ENCODE assay signal across 11 cellular contexts in the genomic region with DNA sequence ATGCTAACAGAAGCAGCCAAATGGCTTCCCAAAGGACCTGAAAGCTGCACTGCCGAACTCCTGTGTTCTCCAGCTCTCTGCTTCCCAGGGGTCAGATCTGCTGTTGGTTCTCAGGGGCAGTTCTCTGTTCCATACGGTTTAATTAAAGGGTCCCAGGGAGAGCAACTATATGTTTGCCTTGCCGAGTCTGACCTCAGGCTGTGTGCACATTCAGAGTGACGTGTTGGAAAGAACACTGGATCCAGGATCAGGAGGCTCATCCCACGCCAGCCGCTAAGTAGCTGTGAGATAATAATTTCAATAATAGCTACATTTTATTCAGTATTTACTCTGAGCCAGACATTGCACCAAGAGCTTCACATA. TPM values are rescaled to one million over a fixed set of nuclear protein-coding genes. Genes with fewer than 3 reads are reported as not detected.
A peak's percentile ranks its signal among the peaks of the same experiment; 100 is the strongest.
DNase-seq lines count a peak whose midpoint lies in the region; ATAC-seq, FAIRE-seq and TF ChIP-seq lines count a peak whose summit lies in the region.
"Had no signal": no experiment of that assay in that cellular context is flagged by ENCODE, and none has a peak within 500 bp of the region (broad histone marks: within the 10 kb centered on the region; RNA-seq: fewer than 3 reads in every experiment).

No MANE protein-coding gene starts in this region.

- POLR2A ChIA-PET in GM12878 (lab: Charles Lee) = interaction anchor here (1.2 to 3.0 kb wide), 3 partner anchors 21 to 417 kb away, joined by 3 to 13 read pairs (median 4); no protein-coding TSS in a partner anchor

- no peaks in the 10 kb centered on the region for H4K20me1 ChIP-seq in GM12878 (ENCODE audit: control insufficient read depth, insufficient read depth)

- no peak overlapping the region for H3K27ac Mint-ChIP-seq in activated CD8-positive, alpha-beta memory T cell treated with anti-CD3 and anti-CD28 coated beads, Interleukin-2, amount 10 ng/mL, durations not matched to agents 7 days and 5 days
- H3K27ac Mint-ChIP-seq: H9, immature natural killer cell had no signal

- WGBS in GM12878 (ENCODE audit: insufficient coverage, insufficient replicate concordance, low lambda C conversion rate, missing lambda C conversion rate) = 25% methylated on average over 6 of the region's 6 CpGs
- WGBS in testis, 2 donors = 34 to 36% methylated on average over 6 of the region's 6 CpGs

- H3K27ac ChIP-seq in GM12878 (ENCODE audit: control insufficient read depth, insufficient read depth) (no peak overlapping the region), testis (no peak overlapping the region)
- H3K27ac ChIP-seq: A549 had no signal

- no peaks in the 10 kb centered on the region for H3K4me1 ChIP-seq in GM12878 (ENCODE audit: control insufficient read depth, insufficient read depth, low read length)
- H3K4me1 ChIP-seq in testis = no peaks in the 10 kb centered on the region
- H3K4me1 ChIP-seq: A549 had no signal

- no peaks in the 10 kb centered on the region for H3K36me3 Mint-ChIP-seq in activated CD8-positive, alpha-beta memory T cell treated with anti-CD3 and anti-CD28 coated beads, Interleukin-2, amount 10 ng/mL, durations not matched to agents 7 days and 5 days
- H3K36me3 Mint-ChIP-seq: immature natural killer cell had no signal

- no peak overlapping the region for H3K4me2 ChIP-seq in GM12878 (ENCODE audit: control insufficient read depth, insufficient read depth)
- H3K4me2 ChIP-seq: A549 had no signal

- no peak for DNase-seq in activated CD8-positive, alpha-beta memory T cell treated with anti-CD3 and anti-CD28 coated beads, Interleukin-2, amount 10 ng/mL, durations not matched to agents 7 days and 5 days
- no peak for DNase-seq in activated CD8-positive, alpha-beta memory T cell treated with anti-CD3 and anti-CD28 coated beads, Interleukin-2, amount 50 U/mL, for 48 hours
- DNase-seq in GM12878 (ENCODE audit: low read depth, low spot score) (no peak), left colon (no peak), testis (peak; percentile 66), NCI-H2029 (lab: John Stamatoyannopoulos, UW) (no peak), germinal center (ENCODE audit: low spot score) (no peak)

- H3K27me3 ChIP-seq in GM12878 (replicated peaks in 1 of 2; ENCODE audit: control insufficient read depth in 2 of 2, insufficient read depth in 2 of 2, low read length in 1 of 2) (no peaks in the 10 kb centered on the region; a peak in 1 of 4 replicates), testis (no peaks in the 10 kb centered on the region)

- peaks cover 7% of the 10 kb centered on the region for H3K4me1 Mint-ChIP-seq in activated CD8-positive, alpha-beta memory T cell treated with anti-CD3 and anti-CD28 coated beads, Interleukin-2, amount 10 ng/mL, durations not matched to agents 7 days and 5 days
- H3K4me1 Mint-ChIP-seq: immature natural killer cell had no signal

- no TSS peak for BruUV-seq in GM12878 (replicated peaks; lab: Mats Ljungman, UMichigan)

- peak; percentile 9 for ATAC-seq in activated CD8-positive, alpha-beta memory T cell treated with anti-CD3 and anti-CD28 coated beads, Interleukin-2, amount 10 ng/mL, durations not matched to agents 7 days and 5 days
- ATAC-seq in GM12878 (peak; percentile 33), left colon (peak; percentile 19), HG02884 (IDR thresholded peaks at IDR 0.05; ENCODE audit: unreplicated experiment) (no peak)

- no peaks in the 10 kb centered on the region for H3K27me3 Mint-ChIP-seq in activated CD8-positive, alpha-beta memory T cell treated with anti-CD3 and anti-CD28 coated beads, Interleukin-2, amount 10 ng/mL, durations not matched to agents 7 days and 5 days

- no peak overlapping the region for H2AFZ ChIP-seq in GM12878 (ENCODE audit: control insufficient read depth, low read depth, low read length)

- SMC1A ChIA-PET in GM12878 (lab: Charles Lee; ENCODE audit: uncharacterized antibody, unreplicated experiment) = interaction anchor here (0.6 to 6.6 kb wide), 86 partner anchors 10 to 785 kb away, joined by 3 to 168 read pairs (median 5); a partner anchor contains a TSS

- in situ Hi-C loops in GM12878 (cut with MboI) = loop anchor here (5.0 kb wide), 2 partner anchors 394 to 779 kb away; a partner anchor contains a TSS

- RAD21 ChIA-PET in GM12878 (lab: Charles Lee; ENCODE audit: unreplicated experiment) = interaction anchor here (0.6 to 6.1 kb wide), 92 partner anchors 9 to 803 kb away, joined by 3 to 197 read pairs (median 4); a partner anchor contains a TSS

- no peaks in the 10 kb centered on the region; the same call in 2 of the 3 replicates for H3K9me3 ChIP-seq in GM12878 (replicated peaks; ENCODE audit: control insufficient read depth, insufficient read depth, low read length)
- no peaks in the 10 kb centered on the region for H3K9me3 ChIP-seq in testis

- no peaks in the 10 kb centered on the region for H3K36me3 ChIP-seq in GM12878 (ENCODE audit: control insufficient read depth in 2 of 2, insufficient read depth in 2 of 2, low read length in 1 of 2)
- no peaks in the 10 kb centered on the region for H3K36me3 ChIP-seq in testis (ENCODE audit: low read depth, missing control alignments)

- TF ChIP-seq EP300 in GM12878 (IDR thresholded peaks at IDR 0.05; ENCODE audit: borderline replicate concordance in 1 of 2, control insufficient read depth in 1 of 2, low read depth in 2 of 2, low read length in 2 of 2) = no peak

- TF ChIP-seq POLR2A in GM12878 (IDR thresholded peaks at IDR 0.05; ENCODE audit: low read depth, low read length) = no peak
- TF ChIP-seq POLR2A in testis (IDR thresholded peaks at IDR 0.05) = no peak

- no peak for TF ChIP-seq CTCF in GM12878 (IDR thresholded peaks at IDR 0.05 in 2 of 3, conservative IDR thresholded peaks at IDR 0.05 in 1 of 3; ENCODE audit: control insufficient read depth in 2 of 3, extremely low read depth in 1 of 3, insufficient read depth in 1 of 3, low read depth in 3 of 3, low read length in 3 of 3)
- TF ChIP-seq CTCF in testis (IDR thresholded peaks at IDR 0.05) = no peak

- CTCF ChIA-PET in activated CD8-positive, alpha-beta memory T cell treated with anti-CD3 and anti-CD28 coated beads, Interleukin-2, amount 10 ng/mL, durations not matched to agents 7 days and 5 days (lab: Charles Lee) = interaction anchor here (0.6 to 5.7 kb wide), 95 partner anchors 8 to 876 kb away, joined by 3 to 71 read pairs (median 5); a partner anchor contains a TSS
- CTCF ChIA-PET in GM12878 (lab: Yijun Ruan, JAX) = interaction anchor here (0.6 to 8.5 kb wide), 141 partner anchors 9 to 816 kb away, joined by 3 to 270 read pairs (median 6); a partner anchor contains a TSS

- no peaks in the 10 kb centered on the region for H3K9me3 Mint-ChIP-seq in activated CD8-positive, alpha-beta memory T cell treated with anti-CD3 and anti-CD28 coated beads, Interleukin-2, amount 10 ng/mL, durations not matched to agents 7 days and 5 days (ENCODE audit: low read depth)
- H3K9me3 Mint-ChIP-seq: immature natural killer cell had no signal

- H3K79me2 ChIP-seq in GM12878 (ENCODE audit: control insufficient read depth, insufficient read depth, low read length) = no peaks in the 10 kb centered on the region

- H3K4me3 ChIP-seq in GM12878 (no peak overlapping the region), testis (no peak overlapping the region)
- H3K4me3 ChIP-seq: A549 had no signal

- FAIRE-seq in GM12878 (lab: Jason Lieb, UNC) = no peak
- FAIRE-seq: A549 had no signal

- no peak overlapping the region for H3K9ac ChIP-seq in GM12878 (ENCODE audit: control insufficient read depth, insufficient read depth, low read length)

- H3K4me3 Mint-ChIP-seq in activated CD8-positive, alpha-beta memory T cell treated with anti-CD3 and anti-CD28 coated beads, Interleukin-2, amount 10 ng/mL, durations not matched to agents 7 days and 5 days = no peak overlapping the region
- H3K4me3 Mint-ChIP-seq: H9, immature natural killer cell had no signal

- intact Hi-C loops in GM12878 (cut with micrococcal nuclease; ENCODE audit: unreplicated experiment) (loop anchor here (1.0 to 5.0 kb wide), 6 partner anchors 41 to 775 kb away; a partner anchor contains a TSS), left colon (cut with DNase I, micrococcal nuclease) (loop anchor here (5.0 to 10.0 kb wide), 3 partner anchors 81 to 401 kb away; no protein-coding TSS in a partner anchor), testis (cut with DNase I; ENCODE audit: low total_unique reads) (loop anchor here (5.0 kb wide), 1 partner anchor 389 kb away; no protein-coding TSS in a partner anchor)

- no peak for TF ChIP-seq RAD21 in GM12878 (IDR thresholded peaks at IDR 0.05; ENCODE audit: insufficient read depth, low read depth, low read length)

RNA-seq across cellular contexts. Expression of a gene that starts 23.4 kb away (rescaled TPM):
- 10 to 100 TPM; 33.9 to 37.6 TPM for total RNA-seq in activated CD8-positive, alpha-beta memory T cell treated with anti-CD3 and anti-CD28 coated beads, Interleukin-2, amount 10 ng/mL, durations not matched to agents 7 days and 5 days
- 12.1 and 13.1 TPM in 2 replicates for total RNA-seq in GM12878 (2013; cell fraction: nucleolus; rRNA removed)
- total RNA-seq in GM12878 (2014; rRNA removed) = 47.2 and 52.1 TPM in 2 replicates
- 38.7 and 39.4 TPM in 2 replicates for total RNA-seq in GM12878 (2014; rRNA removed; fragmentation: Illumina TruSeq; extraction: Trizol)
- 49.1 and 49.4 TPM in 2 replicates for total RNA-seq in GM12878 (2021)
- 41.5 TPM for polyA plus RNA-seq in GM12878 (2011; ENCODE audit: low read depth)
- polyA plus RNA-seq in GM12878 (2011; rRNA removed) = 37.6 and 46.0 TPM in 2 replicates
- polyA plus RNA-seq in GM12878 (2011; cell fraction: cytosol; rRNA removed) = 35.5 and 41.4 TPM in 2 replicates
- polyA plus RNA-seq in GM12878 (2011; cell fraction: nucleus; rRNA removed) = 10.9 and 13.3 TPM in 2 replicates
- 44.1 and 53.3 TPM in 2 replicates for polyA plus RNA-seq in GM12878 (2012)
- 35.5 and 37.1 TPM in 2 replicates for polyA plus RNA-seq in GM12878 (2014; fragmentation: Illumina TruSeq; extraction: Trizol)
- polyA plus RNA-seq in GM12878 (2014; fragmentation: Nextera tagmentation; extraction: Ambion mirVana) = 10 to 100 TPM in 1 of 2 experiments, 1 to 10 TPM in 1; 5.1 to 19.3 TPM
- 53.0 and 54.2 TPM in 2 replicates for polyA plus RNA-seq in GM12878 (2014; rRNA removed)
- 10 to 100 TPM; 10.8 to 83.4 TPM for polyA plus RNA-seq in GM12878 (2016; fragmentation: Nextera tagmentation; extraction: Ambion mirVana)
- 9.2 and 15.1 TPM in 2 replicates for polyA minus RNA-seq in GM12878 (2011; rRNA and poly(A)+ RNA removed)
- 6.0 and 6.1 TPM in 2 replicates for polyA minus RNA-seq in GM12878 (2011; cell fraction: cytosol; rRNA and poly(A)+ RNA removed)
- 1.9 and 2.2 TPM in 2 replicates for polyA minus RNA-seq in GM12878 (2011; cell fraction: nucleus; rRNA and poly(A)+ RNA removed)
- total RNA-seq in left colon = 10 to 100 TPM; 26.6 to 38.7 TPM
- 10 to 100 TPM; 33.9 to 54.6 TPM for total RNA-seq in testis
- polyA plus RNA-seq in testis (ENCODE audit: insufficient read depth, low read depth, low replicate concordance) = 41.6 TPM

RNA-seq across cellular contexts. Expression of a gene that starts 41.5 kb away (rescaled TPM):
- total RNA-seq in activated CD8-positive, alpha-beta memory T cell treated with anti-CD3 and anti-CD28 coated beads, Interleukin-2, amount 10 ng/mL, durations not matched to agents 7 days and 5 days = 10 to 100 TPM; 13.0 to 17.1 TPM
- 37.7 and 40.3 TPM in 2 replicates for total RNA-seq in GM12878 (2013; cell fraction: nucleolus; rRNA removed)
- total RNA-seq in GM12878 (2014; rRNA removed) (20.7 and 22.3 TPM in 2 replicates), GM12878 (2014; rRNA removed; fragmentation: Illumina TruSeq; extraction: Trizol) (20.7 and 22.1 TPM in 2 replicates), GM12878 (2021) (21.0 and 25.9 TPM in 2 replicates), left colon (1 to 10 TPM; 2.8 to 2.9 TPM), testis (10 to 100 TPM; 10.2 to 13.4 TPM)
- polyA plus RNA-seq in GM12878 (2011; ENCODE audit: low read depth) = 4.2 TPM
- polyA plus RNA-seq in GM12878 (2011; rRNA removed) (25.1 and 29.7 TPM in 2 replicates), GM12878 (2014; fragmentation: Illumina TruSeq; extraction: Trizol) (17.8 and 18.0 TPM in 2 replicates), GM12878 (2014; fragmentation: Nextera tagmentation; extraction: Ambion mirVana) (10 to 100 TPM; 16.1 to 17.2 TPM), GM12878 (2014; rRNA removed) (21.2 and 25.2 TPM in 2 replicates), GM12878 (2016; fragmentation: Nextera tagmentation; extraction: Ambion mirVana) (10 to 100 TPM; 16.7 to 18.0 TPM), testis (ENCODE audit: insufficient read depth, low read depth, low replicate concordance) (15.9 TPM)
- polyA plus RNA-seq in GM12878 (2011; cell fraction: cytosol; rRNA removed) = 37.9 and 45.4 TPM in 2 replicates
- polyA plus RNA-seq in GM12878 (2011; cell fraction: nucleus; rRNA removed) = 33.3 and 33.7 TPM in 2 replicates
- 6.9 and 8.4 TPM in 2 replicates for polyA plus RNA-seq in GM12878 (2012)
- 50.9 and 59.4 TPM in 2 replicates for polyA minus RNA-seq in GM12878 (2011; rRNA and poly(A)+ RNA removed)
- 18.0 and 20.0 TPM in 2 replicates for polyA minus RNA-seq in GM12878 (2011; cell fraction: cytosol; rRNA and poly(A)+ RNA removed)
- polyA minus RNA-seq in GM12878 (2011; cell fraction: nucleus; rRNA and poly(A)+ RNA removed) = 19.0 and 38.4 TPM in 2 replicates
